In genomic region chr2:143397886-143398614, GRCh38 we compare ENCODE assay signal across 12 cellular contexts.
DNase-seq lines count a peak whose midpoint lies in the region; ATAC-seq and TF ChIP-seq lines count a peak whose summit lies in the region.
"Had no signal": no experiment of that assay in that cellular context is flagged by ENCODE, and none has a peak within 500 bp of the region (broad histone marks: within the 10 kb centered on the region; RNA-seq: fewer than 3 reads in every experiment).

No MANE protein-coding gene starts in this region.

- no peaks in the 10 kb centered on the region for H3K36me3 ChIP-seq in RWPE2 (ENCODE audit: low read depth)
- H3K36me3 ChIP-seq in osteoblast (ENCODE audit: insufficient read depth, low read length) = no peaks in the 10 kb centered on the region
- H3K36me3 ChIP-seq: BLaER1 treated with 17β-estradiol and CSF1 and Interleukin-3, amounts not matched to agents 10 nM and 100 nM had no signal

- H3K4me3 ChIP-seq in HFF-Myc (replicated peaks; ENCODE audit: low read depth, low read length) (peak overlapping the region; percentile 16; the same call in 1 of the 2 replicates), RWPE2 (ENCODE audit: severe bottlenecking) (no peak overlapping the region), osteoblast (ENCODE audit: insufficient read depth, low read length) (peak overlapping the region; percentile 46)
- H3K4me3 ChIP-seq: BLaER1 treated with 17β-estradiol and CSF1 and Interleukin-3, amounts not matched to agents 10 nM and 100 nM had no signal

- H4K20me1 ChIP-seq in osteoblast (ENCODE audit: insufficient read depth, low read length) = no peaks in the 10 kb centered on the region

- H3K27ac ChIP-seq in RWPE2 (ENCODE audit: poor library complexity, severe bottlenecking) (peak overlapping the region; percentile 39), osteoblast (ENCODE audit: low read depth, low read length) (no peak overlapping the region)

- TF ChIP-seq CTCF in HFF-Myc (IDR thresholded peaks at IDR 0.05; ENCODE audit: low read depth, low read length, missing control alignments) = no peak
- no peak for TF ChIP-seq CTCF in RWPE2 (IDR thresholded peaks at IDR 0.05; ENCODE audit: poor library complexity, severe bottlenecking)
- no peak for TF ChIP-seq CTCF in osteoblast (IDR thresholded peaks at IDR 0.05; ENCODE audit: extremely low read depth, low read depth, low read length)

- no peaks in the 10 kb centered on the region for H3K79me2 ChIP-seq in osteoblast (ENCODE audit: insufficient read depth, low read length)

- peak; percentile 58 for DNase-seq in NCI-H2171 treated with DMSO at 0.1 percent for 48 hours (lab: John Stamatoyannopoulos, UW)
- DNase-seq in NCI-H2171 (lab: John Stamatoyannopoulos, UW) = no peak
- DNase-seq in HFF-Myc (ENCODE audit: extremely low read depth, low read depth) = peak; percentile 31
- no peak for DNase-seq in RWPE2 (ENCODE audit: low spot score)
- DNase-seq in osteoblast (ENCODE audit: insufficient read length, low spot score, missing footprints) = peak; percentile 58
- DNase-seq in SKM-1 (lab: John Stamatoyannopoulos, UW; ENCODE audit: unreplicated experiment) = no peak
- no peak for DNase-seq in pons (ENCODE audit: low spot score)
- DNase-seq: dermis blood vessel endothelial cell; NCI-H1417 treated with DMSO at 0.1 percent for 48 hours; stimulated activated CD4-positive, alpha-beta T cell treated with anti-CD3 and anti-CD28 coated beads, Interleukin-2, amount 100 ng/mL, for 24 hours had no signal

- H3K4me2 ChIP-seq in osteoblast (ENCODE audit: insufficient read depth, low read length) = peak overlapping the region; percentile 68

- peaks cover 21% of the 10 kb centered on the region for H3K4me1 ChIP-seq in RWPE2 (ENCODE audit: insufficient read depth, poor library complexity, severe bottlenecking)
- peaks cover 10% of the 10 kb centered on the region for H3K4me1 ChIP-seq in osteoblast (ENCODE audit: insufficient read depth, low read length)

- ATAC-seq in RWPE2 (ENCODE audit: low read depth) (peak; percentile 86), GM18909 (IDR thresholded peaks at IDR 0.05; ENCODE audit: poor library complexity, unreplicated experiment) (no peak)

- H2AFZ ChIP-seq in osteoblast (ENCODE audit: low read length) = peak overlapping the region; percentile 71

- H3K27me3 ChIP-seq in RWPE2 (ENCODE audit: insufficient read depth, poor library complexity, severe bottlenecking) (no peaks in the 10 kb centered on the region), osteoblast (ENCODE audit: insufficient read depth, low read length) (no peaks in the 10 kb centered on the region)
- H3K27me3 ChIP-seq: BLaER1 treated with 17β-estradiol and CSF1 and Interleukin-3, amounts not matched to agents 10 nM and 100 nM had no signal

- H3K9me3 ChIP-seq in RWPE2 (ENCODE audit: severe bottlenecking) (no peaks in the 10 kb centered on the region), osteoblast (ENCODE audit: low read depth, low read length) (no peaks in the 10 kb centered on the region)
- H3K9me3 ChIP-seq: BLaER1 treated with 17β-estradiol and CSF1 and Interleukin-3, amounts not matched to agents 10 nM and 100 nM had no signal

Comparison
In these comparisons a context has a peak if more than half of its experiments do, and no peak if none do; other contexts are left out.
1. DNase-seq: peak in NCI-H2171 treated with DMSO at 0.1 percent for 48 hours (single experiment), HFF-Myc (single experiment) and osteoblast (single experiment); none in NCI-H2171 (single experiment), RWPE2 (single experiment), SKM-1 (single experiment) and pons (single experiment).